ENCODE assay signal across 21 cellular contexts in genomic region chr11:61516191-61516590, GRCh38. TPM values are rescaled to one million over a fixed set of nuclear protein-coding genes. Genes with fewer than 3 reads are reported as not detected.
DNase-seq lines count a peak whose midpoint lies in the region; ATAC-seq, FAIRE-seq and TF ChIP-seq lines count a peak whose summit lies in the region.
"Had no signal": no experiment of that assay in that cellular context is flagged by ENCODE, and none has a peak within 500 bp of the region (broad histone marks: within the 10 kb centered on the region; RNA-seq: fewer than 3 reads in every experiment).

No MANE protein-coding gene starts in this region.

- H3K9me3 ChIP-seq in endothelial cell of umbilical vein (replicated peaks; ENCODE audit: control insufficient read depth, insufficient read depth, low read length) = no peaks in the 10 kb centered on the region
- H3K9me3 ChIP-seq: spleen had no signal

- H3K27ac ChIP-seq in endothelial cell of umbilical vein (ENCODE audit: insufficient read depth, low read depth, low read length) = no peak overlapping the region
- H3K27ac ChIP-seq: epithelial cell of prostate, HL-60, PC-9, spleen had no signal

- no peak overlapping the region for H3K9ac ChIP-seq in endothelial cell of umbilical vein (replicated peaks; ENCODE audit: extremely low read depth, insufficient read depth, low read length)

- CTCF ChIA-PET in activated CD8-positive, alpha-beta T cell treated with anti-CD3 and anti-CD28 coated beads for 36 hours (lab: Charles Lee) = interaction anchor here (0.6 to 9.1 kb wide), 38 partner anchors 8 to 199 kb away, joined by 3 to 253 read pairs (median 7); partner anchors contain the start of genes CPSF7, LRRC10B, SDHAF2 and SYT7
- CTCF ChIA-PET in activated CD8-positive, alpha-beta T cell treated with anti-CD3 and anti-CD28 coated beads, Interleukin-2, amount 10 ng/mL, durations not matched to agents 7 days and 5 days (lab: Charles Lee) = interaction anchor here (0.6 to 4.2 kb wide), 34 partner anchors 9 to 1238 kb away, joined by 3 to 115 read pairs (median 6); partner anchors contain the start of genes LRRC10B and ZBTB3
- CTCF ChIA-PET in T-cell (lab: Charles Lee) (interaction anchor here (0.8 to 1.7 kb wide), 7 partner anchors 11 to 180 kb away, joined by 3 to 9 read pairs (median 4); no protein-coding TSS in a partner anchor), endothelial cell of umbilical vein (lab: Charles Lee) (interaction anchor here (0.7 to 9.0 kb wide), 45 partner anchors 8 to 329 kb away, joined by 3 to 229 read pairs (median 6); partner anchors contain the start of genes CPSF7, LRRC10B, SDHAF2 and SYT7)

- TF ChIP-seq POLR2A in endothelial cell of umbilical vein (IDR thresholded peaks at IDR 0.05; ENCODE audit: low read depth, low read length) = no peak

- H3K4me3 Mint-ChIP-seq in activated CD8-positive, alpha-beta T cell treated with anti-CD3 and anti-CD28 coated beads for 36 hours = no peak overlapping the region
- no peak overlapping the region for H3K4me3 Mint-ChIP-seq in activated CD8-positive, alpha-beta T cell treated with anti-CD3 and anti-CD28 coated beads, Interleukin-2, amount 10 ng/mL, durations not matched to agents 7 days and 5 days
- peak overlapping the region in 1 of 3 donors; percentile 74 for H3K4me3 Mint-ChIP-seq in T-cell

- ATAC-seq in activated CD8-positive, alpha-beta T cell treated with anti-CD3 and anti-CD28 coated beads for 36 hours = peak; percentile 32
- ATAC-seq in activated CD8-positive, alpha-beta T cell treated with anti-CD3 and anti-CD28 coated beads, Interleukin-2, amount 10 ng/mL, durations not matched to agents 7 days and 5 days = no peak
- peak in 3 of 4 experiments; percentile 20 to 44 (median 24) for ATAC-seq in T-cell (replicated peaks in 1 of 4)

- BruUV-seq in endothelial cell of umbilical vein (replicated peaks; lab: Mats Ljungman, UMichigan) = no TSS peak

- H3K27ac Mint-ChIP-seq in activated CD8-positive, alpha-beta T cell treated with anti-CD3 and anti-CD28 coated beads for 36 hours = no peak overlapping the region
- no peak overlapping the region for H3K27ac Mint-ChIP-seq in activated CD8-positive, alpha-beta T cell treated with anti-CD3 and anti-CD28 coated beads, Interleukin-2, amount 10 ng/mL, durations not matched to agents 7 days and 5 days
- no peak overlapping the region for H3K27ac Mint-ChIP-seq in T-cell
- H3K27ac Mint-ChIP-seq: activated naive CD8-positive, alpha-beta T cell; HFFc6 had no signal

- H3K4me2 ChIP-seq in endothelial cell of umbilical vein (ENCODE audit: insufficient read depth, low read length) = no peak overlapping the region
- H3K4me2 ChIP-seq: PC-9 had no signal

- peak; percentile 24 for DNase-seq in activated CD8-positive, alpha-beta T cell treated with anti-CD3 and anti-CD28 coated beads for 36 hours
- DNase-seq in activated CD8-positive, alpha-beta T cell treated with anti-CD3 and anti-CD28 coated beads, Interleukin-2, amount 10 ng/mL, durations not matched to agents 7 days and 5 days = no peak
- DNase-seq in T-cell (no peak), endothelial cell of umbilical vein (ENCODE audit: low read depth, low spot score) (no peak), NCI-H1048 (lab: John Stamatoyannopoulos, UW) (no peak), amygdala (lab: John Stamatoyannopoulos, UW) (no peak), COLO829 (ENCODE audit: low spot score) (no peak)
- DNase-seq in stimulated activated CD8-positive, alpha-beta memory T cell treated with anti-CD3 and anti-CD28 coated beads, Interleukin-4, amount 100 ng/mL, for 48 hours = peak; percentile 30
- DNase-seq: HFFc6, NCI-H1694 treated with DMSO at 0.1 percent for 48 hours had no signal

- no peak for TF ChIP-seq CTCF in activated CD8-positive, alpha-beta T cell treated with anti-CD3 and anti-CD28 coated beads for 36 hours (IDR thresholded peaks at IDR 0.05)
- no peak for TF ChIP-seq CTCF in endothelial cell of umbilical vein (IDR thresholded peaks at IDR 0.05; ENCODE audit: extremely low read depth in 1 of 2, insufficient read depth in 1 of 2, low read depth in 1 of 2, low read length in 2 of 2)

- no peaks in the 10 kb centered on the region for H3K36me3 ChIP-seq in endothelial cell of umbilical vein (ENCODE audit: control insufficient read depth in 2 of 2, extremely low read depth in 1 of 2, insufficient read depth in 2 of 2, low read length in 2 of 2)
- H3K36me3 ChIP-seq: spleen had no signal

- H4K20me1 ChIP-seq in endothelial cell of umbilical vein (replicated peaks; ENCODE audit: control insufficient read depth, extremely low read depth, insufficient read depth, low read length) = no peaks in the 10 kb centered on the region

- dilution Hi-C loops in endothelial cell of umbilical vein (cut with MboI; ENCODE audit: extremely low pct_ligation_motif_present, low sequenced_read_pairs) = no loop called here

- no peaks in the 10 kb centered on the region for H3K9me3 Mint-ChIP-seq in activated CD8-positive, alpha-beta T cell treated with anti-CD3 and anti-CD28 coated beads for 36 hours
- no peaks in the 10 kb centered on the region for H3K9me3 Mint-ChIP-seq in activated CD8-positive, alpha-beta T cell treated with anti-CD3 and anti-CD28 coated beads, Interleukin-2, amount 10 ng/mL, durations not matched to agents 7 days and 5 days (ENCODE audit: insufficient read depth)
- H3K9me3 Mint-ChIP-seq in T-cell = no peaks in the 10 kb centered on the region
- H3K9me3 Mint-ChIP-seq: HFFc6 had no signal

- intact Hi-C loops in activated CD8-positive, alpha-beta T cell treated with anti-CD3 and anti-CD28 coated beads for 36 hours (cut with micrococcal nuclease) = loop anchor here (2.0 kb wide), 1 partner anchor 37 kb away; no protein-coding TSS in a partner anchor
- intact Hi-C loops in endothelial cell of umbilical vein (cut with micrococcal nuclease) = no loop called here

- peaks cover 6% of the 10 kb centered on the region for H3K4me1 Mint-ChIP-seq in activated CD8-positive, alpha-beta T cell treated with anti-CD3 and anti-CD28 coated beads for 36 hours (ENCODE audit: low read depth)
- peaks cover 4% of the 10 kb centered on the region for H3K4me1 Mint-ChIP-seq in activated CD8-positive, alpha-beta T cell treated with anti-CD3 and anti-CD28 coated beads, Interleukin-2, amount 10 ng/mL, durations not matched to agents 7 days and 5 days (ENCODE audit: low read depth)
- H3K4me1 Mint-ChIP-seq in T-cell = peaks cover 7 to 13% (median 9%) of the 10 kb centered on the region in 3 donors

- no peaks in the 10 kb centered on the region for H3K36me3 Mint-ChIP-seq in activated CD8-positive, alpha-beta T cell treated with anti-CD3 and anti-CD28 coated beads for 36 hours (ENCODE audit: low read depth)
- no peaks in the 10 kb centered on the region for H3K36me3 Mint-ChIP-seq in activated CD8-positive, alpha-beta T cell treated with anti-CD3 and anti-CD28 coated beads, Interleukin-2, amount 10 ng/mL, durations not matched to agents 7 days and 5 days (ENCODE audit: low read depth)
- H3K36me3 Mint-ChIP-seq in T-cell = no peaks in the 10 kb centered on the region
- H3K36me3 Mint-ChIP-seq: activated naive CD8-positive, alpha-beta T cell had no signal

- peak overlapping the region; percentile 72 for H2AFZ ChIP-seq in endothelial cell of umbilical vein (ENCODE audit: low read depth, low read length)
- H2AFZ ChIP-seq: PC-9 had no signal

- peaks cover 13% of the 10 kb centered on the region for H3K27me3 Mint-ChIP-seq in activated CD8-positive, alpha-beta T cell treated with anti-CD3 and anti-CD28 coated beads for 36 hours
- H3K27me3 Mint-ChIP-seq in activated CD8-positive, alpha-beta T cell treated with anti-CD3 and anti-CD28 coated beads, Interleukin-2, amount 10 ng/mL, durations not matched to agents 7 days and 5 days (ENCODE audit: low read depth) = peaks cover 4% of the 10 kb centered on the region
- H3K27me3 Mint-ChIP-seq in T-cell = peaks cover 38 to 39% of the 10 kb centered on the region in 2 donors

- peaks cover 4% of the 10 kb centered on the region for H3K4me1 ChIP-seq in endothelial cell of umbilical vein (ENCODE audit: control insufficient read depth, extremely low read depth, insufficient read depth, low read length)

- no peaks in the 10 kb centered on the region for H3K9me1 ChIP-seq in endothelial cell of umbilical vein (replicated peaks; ENCODE audit: control insufficient read depth, extremely low read depth, insufficient read depth, low read length)

- no peaks in the 10 kb centered on the region for H3K79me2 ChIP-seq in endothelial cell of umbilical vein (ENCODE audit: control insufficient read depth, insufficient read depth, low read length)

- no peak overlapping the region for H3K4me3 ChIP-seq in endothelial cell of umbilical vein (replicated peaks in 1 of 3; ENCODE audit: insufficient read depth in 1 of 3, low read depth in 1 of 3, low read length in 3 of 3)
- H3K4me3 ChIP-seq: PC-9 had no signal

- FAIRE-seq in endothelial cell of umbilical vein (lab: Jason Lieb, UNC) = no peak
- FAIRE-seq: A204.1, G401.6 had no signal

- peaks cover 1 to 2% of the 10 kb centered on the region in 2 experiments for H3K27me3 ChIP-seq in endothelial cell of umbilical vein (ENCODE audit: control insufficient read depth in 2 of 2, insufficient read depth in 2 of 2, low read length in 2 of 2)

- POLR2A ChIA-PET in activated CD8-positive, alpha-beta T cell treated with anti-CD3 and anti-CD28 coated beads for 36 hours (lab: Charles Lee) = interaction anchor here (1.2 to 1.9 kb wide), 2 partner anchors 37 to 78 kb away, joined by 3 to 7 read pairs; no protein-coding TSS in a partner anchor
- POLR2A ChIA-PET in activated CD8-positive, alpha-beta T cell treated with anti-CD3 and anti-CD28 coated beads, Interleukin-2, amount 10 ng/mL, durations not matched to agents 7 days and 5 days (lab: Charles Lee) = no interaction called here
- POLR2A ChIA-PET in T-cell (lab: Charles Lee) (no interaction called here), endothelial cell of umbilical vein (lab: Charles Lee) (interaction anchor here (1.0 kb wide), 1 partner anchor 70 kb away, joined by 3 read pairs; no protein-coding TSS in a partner anchor)

TF ChIP-seq in endothelial cell of umbilical vein, 7 proteins besides CTCF, POLR2A, EP300 and RAD21 (continues in another document):
- TF ChIP-seq POLR2AphosphoS5 (IDR thresholded peaks at IDR 0.05; ENCODE audit: insufficient read depth, low read depth, low read length) (no peak), GATA2 (IDR thresholded peaks at IDR 0.05; ENCODE audit: insufficient read depth, insufficient read length, low read depth, low read length) (no peak)

RNA-seq across cellular contexts. Expression of gene LRRC10B, which starts 7.6 kb away (rescaled TPM):
- total RNA-seq in activated CD8-positive, alpha-beta T cell treated with anti-CD3 and anti-CD28 coated beads for 36 hours = not detected
- not detected for total RNA-seq in activated CD8-positive, alpha-beta T cell treated with anti-CD3 and anti-CD28 coated beads, Interleukin-2, amount 10 ng/mL, durations not matched to agents 7 days and 5 days
- total RNA-seq in T-cell (under 1 TPM in 1 of 5 donors, not detected in 4; 0.21 TPM), endothelial cell of umbilical vein (not detected in 2 replicates)
- not detected in 2 replicates for polyA plus RNA-seq in endothelial cell of umbilical vein
- not detected in 2 replicates for polyA plus RNA-seq in endothelial cell of umbilical vein (2011; cell fraction: cytosol; rRNA removed)
- polyA plus RNA-seq in endothelial cell of umbilical vein (2011; cell fraction: nucleus; rRNA removed) = not detected in 2 replicates
- not detected in 2 replicates for polyA plus RNA-seq in endothelial cell of umbilical vein (2012)
- polyA minus RNA-seq in endothelial cell of umbilical vein = not detected in 2 replicates
- polyA minus RNA-seq in endothelial cell of umbilical vein (2011; cell fraction: cytosol; rRNA and poly(A)+ RNA removed) = not detected
- not detected in 2 replicates for polyA minus RNA-seq in endothelial cell of umbilical vein (2011; cell fraction: nucleus; rRNA and poly(A)+ RNA removed)
- total RNA-seq: Calu3, HFFc6, LHCN-M2, mononuclear cell, NCI-H460 had no signal

Comparison
In these comparisons a context has a peak if more than half of its experiments do, and no peak if none do; other contexts are left out.
1. DNase-seq: peak in activated CD8-positive, alpha-beta T cell treated with anti-CD3 and anti-CD28 coated beads for 36 hours (single experiment) and stimulated activated CD8-positive, alpha-beta memory T cell treated with anti-CD3 and anti-CD28 coated beads, Interleukin-4, amount 100 ng/mL, for 48 hours (single experiment); none in activated CD8-positive, alpha-beta T cell treated with anti-CD3 and anti-CD28 coated beads, Interleukin-2, amount 10 ng/mL, durations not matched to agents 7 days and 5 days (single experiment), T-cell (0 of 34), endothelial cell of umbilical vein (single experiment), NCI-H1048 (single experiment), amygdala (0 of 56) and COLO829 (single experiment).
2. POLR2A ChIA-PET loops: an anchor here in activated CD8-positive, alpha-beta T cell treated with anti-CD3 and anti-CD28 coated beads for 36 hours (1.2 to 1.9 kb wide) and endothelial cell of umbilical vein (1.0 kb wide); none called in activated CD8-positive, alpha-beta T cell treated with anti-CD3 and anti-CD28 coated beads, Interleukin-2, amount 10 ng/mL, durations not matched to agents 7 days and 5 days and T-cell.